Comparison of ENCODE assay signal across 10 cellular contexts in genomic region chr15:63232400-63232799, GRCh38. TPM values are rescaled to one million over a fixed set of nuclear protein-coding genes. Genes with fewer than 3 reads are reported as not detected.
DNase-seq lines count a peak whose midpoint lies in the region; ATAC-seq and TF ChIP-seq lines count a peak whose summit lies in the region.
"Had no signal": no experiment of that assay in that cellular context is flagged by ENCODE, and none has a peak within 500 bp of the region (broad histone marks: within the 10 kb centered on the region; RNA-seq: fewer than 3 reads in every experiment).

No MANE protein-coding gene starts in this region.

- no peak for TF ChIP-seq CTCF in activated B cell treated with CpG ODN at 0.5 μM for 24 hours (IDR thresholded peaks at IDR 0.05)
- no peak for TF ChIP-seq CTCF in ascending aorta (IDR thresholded peaks at IDR 0.05)

- peaks cover 0 to 3% (median 0%) of the 10 kb centered on the region in 8 donors for H3K9me3 Mint-ChIP-seq in CD4-positive, alpha-beta memory T cell
- no peaks in the 10 kb centered on the region for H3K9me3 Mint-ChIP-seq in activated B cell treated with CpG ODN at 0.5 μM for 24 hours
- no peaks in the 10 kb centered on the region for H3K9me3 Mint-ChIP-seq in naive thymus-derived CD4-positive, alpha-beta T cell

- peak overlapping the region; percentile 47 for H3K27ac ChIP-seq in CD4-positive, alpha-beta memory T cell (ENCODE audit: low read depth, low read length)
- H3K27ac ChIP-seq in naive thymus-derived CD4-positive, alpha-beta T cell (ENCODE audit: low read depth, low read length), result peak overlapping the region; percentile 52
- H3K27ac ChIP-seq in ascending aorta, result peak overlapping the region in 1 of 2 donors; percentile 34

- H3K9me3 ChIP-seq in CD4-positive, alpha-beta memory T cell (ENCODE audit: control insufficient read depth in 1 of 2, low read length in 2 of 2), result no peaks in the 10 kb centered on the region
- no peaks in the 10 kb centered on the region for H3K9me3 ChIP-seq in naive thymus-derived CD4-positive, alpha-beta T cell (ENCODE audit: control insufficient read depth in 2 of 3, low read length in 3 of 3)
- H3K9me3 ChIP-seq in ascending aorta, result no peaks in the 10 kb centered on the region

- ATAC-seq in activated B cell treated with CpG ODN at 0.5 μM for 24 hours (ENCODE audit: low read depth), result no peak
- peak; percentile 78 for ATAC-seq in naive thymus-derived CD4-positive, alpha-beta T cell
- ATAC-seq: HCT116 had no signal

- no peaks in the 10 kb centered on the region for H3K36me3 ChIP-seq in CD4-positive, alpha-beta memory T cell (ENCODE audit: insufficient read depth, low read length)
- no peaks in the 10 kb centered on the region for H3K36me3 ChIP-seq in naive thymus-derived CD4-positive, alpha-beta T cell (ENCODE audit: control insufficient read depth in 2 of 3, insufficient read depth in 3 of 3, low read length in 3 of 3)
- peaks cover 0 to 4% of the 10 kb centered on the region in 2 donors for H3K36me3 ChIP-seq in ascending aorta

- no peaks in the 10 kb centered on the region for H3K27me3 Mint-ChIP-seq in CD4-positive, alpha-beta memory T cell
- no peaks in the 10 kb centered on the region for H3K27me3 Mint-ChIP-seq in activated B cell treated with CpG ODN at 0.5 μM for 24 hours
- no peaks in the 10 kb centered on the region for H3K27me3 Mint-ChIP-seq in naive thymus-derived CD4-positive, alpha-beta T cell
- H3K27me3 Mint-ChIP-seq: type B pancreatic cell had no signal

- DNase-seq in CD4-positive, alpha-beta memory T cell, result peak in 4 of 5 donors; percentile 28 to 52 (median 44)
- DNase-seq in HT1080 (ENCODE audit: low read depth) (peak; percentile 48), activated B cell treated with CpG ODN at 0.5 μM for 24 hours (no peak), cerebellum (ENCODE audit: low spot score) (no peak), ascending aorta (ENCODE audit: low spot score in 2 of 2) (no peak), COLO668 (lab: John Stamatoyannopoulos, UW; ENCODE audit: unreplicated experiment) (no peak)
- DNase-seq in naive thymus-derived CD4-positive, alpha-beta T cell, result peak in 7 of 9 donors; percentile 21 to 55 (median 40)
- DNase-seq: activated CD4-positive, alpha-beta T cell treated with anti-CD3 and anti-CD28 coated beads, Interleukin-2, amount 50 U/mL, for 48 hours had no signal

- H3K4me1 Mint-ChIP-seq in CD4-positive, alpha-beta memory T cell, result peaks cover 53 to 78% (median 62%) of the 10 kb centered on the region in 4 donors
- H3K4me1 Mint-ChIP-seq in activated B cell treated with CpG ODN at 0.5 μM for 24 hours, result peaks cover 61% of the 10 kb centered on the region
- peaks cover 22 to 91% (median 86%) of the 10 kb centered on the region in 7 donors for H3K4me1 Mint-ChIP-seq in naive thymus-derived CD4-positive, alpha-beta T cell

- H3K36me3 Mint-ChIP-seq in CD4-positive, alpha-beta memory T cell, result peaks cover 15 to 27% of the 10 kb centered on the region in 2 donors
- peaks cover 36% of the 10 kb centered on the region for H3K36me3 Mint-ChIP-seq in activated B cell treated with CpG ODN at 0.5 μM for 24 hours (ENCODE audit: low read depth)
- peaks cover 6 to 25% (median 6%) of the 10 kb centered on the region in 5 donors for H3K36me3 Mint-ChIP-seq in naive thymus-derived CD4-positive, alpha-beta T cell

- CTCF ChIA-PET in CD4-positive, alpha-beta memory T cell (lab: Charles Lee; ENCODE audit: partially characterized antibody), result interaction anchor here (1.2 to 6.2 kb wide), 4 partner anchors 12 to 202 kb away, joined by 4 to 62 read pairs (median 10); no protein-coding TSS in a partner anchor
- CTCF ChIA-PET in activated B cell treated with CpG ODN at 0.5 μM for 24 hours (lab: Charles Lee), result interaction anchor here (0.6 to 1.7 kb wide), 5 partner anchors 12 to 185 kb away, joined by 3 to 10 read pairs (median 3); no protein-coding TSS in a partner anchor
- CTCF ChIA-PET in naive thymus-derived CD4-positive, alpha-beta T cell (lab: Charles Lee), result interaction anchor here (0.6 to 1.8 kb wide), 6 partner anchors 12 to 903 kb away, joined by 4 to 8 read pairs (median 4); partner anchors contain the start of gene RPS27L

- H3K4me3 ChIP-seq in CD4-positive, alpha-beta memory T cell (ENCODE audit: low read length in 2 of 2), result no peak overlapping the region
- no peak overlapping the region for H3K4me3 ChIP-seq in naive thymus-derived CD4-positive, alpha-beta T cell (ENCODE audit: low read length)
- no peak overlapping the region for H3K4me3 ChIP-seq in ascending aorta

- peak overlapping the region in 7 of 8 donors; percentile 24 to 73 (median 60) for H3K4me3 Mint-ChIP-seq in CD4-positive, alpha-beta memory T cell
- peak overlapping the region; percentile 28 for H3K4me3 Mint-ChIP-seq in activated B cell treated with CpG ODN at 0.5 μM for 24 hours
- peak overlapping the region in 9 of 10 donors; percentile 1 to 73 (median 59) for H3K4me3 Mint-ChIP-seq in naive thymus-derived CD4-positive, alpha-beta T cell
- H3K4me3 Mint-ChIP-seq: type B pancreatic cell had no signal

- peak overlapping the region; percentile 80 to 95 (median 86) for H3K27ac Mint-ChIP-seq in CD4-positive, alpha-beta memory T cell
- peak overlapping the region; percentile 62 for H3K27ac Mint-ChIP-seq in activated B cell treated with CpG ODN at 0.5 μM for 24 hours
- peak overlapping the region; percentile 70 to 92 (median 86) for H3K27ac Mint-ChIP-seq in naive thymus-derived CD4-positive, alpha-beta T cell
- H3K27ac Mint-ChIP-seq: type B pancreatic cell had no signal

- H3K27me3 ChIP-seq in CD4-positive, alpha-beta memory T cell (ENCODE audit: insufficient read depth, low read length), result no peaks in the 10 kb centered on the region
- no peaks in the 10 kb centered on the region for H3K27me3 ChIP-seq in naive thymus-derived CD4-positive, alpha-beta T cell (ENCODE audit: control insufficient read depth in 2 of 2, insufficient read depth in 2 of 2, low read length in 2 of 2)
- H3K27me3 ChIP-seq in ascending aorta, result no peaks in the 10 kb centered on the region

- H3K4me1 ChIP-seq in CD4-positive, alpha-beta memory T cell (ENCODE audit: insufficient read depth, low read length), result peaks cover 77% of the 10 kb centered on the region
- peaks cover 13 to 32% of the 10 kb centered on the region in 2 donors for H3K4me1 ChIP-seq in naive thymus-derived CD4-positive, alpha-beta T cell (ENCODE audit: control insufficient read depth in 2 of 2, insufficient read depth in 2 of 2, low read length in 2 of 2)
- peaks cover 7 to 29% of the 10 kb centered on the region in 2 donors for H3K4me1 ChIP-seq in ascending aorta

- intact Hi-C loops in CD4-positive, alpha-beta memory T cell (cut with micrococcal nuclease), result loop anchor here (1.0 to 2.0 kb wide), 3 partner anchors 20 to 76 kb away; partner anchors contain the start of gene RPS27L
- intact Hi-C loops in activated B cell treated with CpG ODN at 0.5 μM for 24 hours (cut with micrococcal nuclease) (loop anchor here (2.0 to 5.0 kb wide), 2 partner anchors 20 to 40 kb away; no protein-coding TSS in a partner anchor), ascending aorta (cut with DNase I) (no loop called here)
- intact Hi-C loops in naive thymus-derived CD4-positive, alpha-beta T cell (cut with micrococcal nuclease), result loop anchor here (1.0 to 5.0 kb wide), 7 partner anchors 8 to 75 kb away; partner anchors contain the start of genes RPS27L (in 2 of the 2) and APH1B (in 1 of the 2)

- POLR2A ChIA-PET in CD4-positive, alpha-beta memory T cell (lab: Charles Lee; ENCODE audit: partially characterized antibody), result interaction anchor here (0.7 to 11.5 kb wide), 14 partner anchors 11 to 273 kb away, joined by 3 to 161 read pairs (median 4); partner anchors contain the start of genes APH1B, RAB8B, RPS27L and USP3
- POLR2A ChIA-PET in activated B cell treated with CpG ODN at 0.5 μM for 24 hours (lab: Charles Lee), result interaction anchor here (0.6 to 3.9 kb wide), 7 partner anchors 11 to 100 kb away, joined by 3 to 14 read pairs (median 3); partner anchors contain the start of genes APH1B and RPS27L
- POLR2A ChIA-PET in naive thymus-derived CD4-positive, alpha-beta T cell (lab: Charles Lee), result interaction anchor here (0.6 to 2.4 kb wide), 9 partner anchors 14 to 112 kb away, joined by 3 to 18 read pairs (median 5); partner anchors contain the start of gene RPS27L

RNA-seq across cellular contexts. Expression of gene RAB8B, which starts 43.0 kb away (rescaled TPM):
- total RNA-seq in CD4-positive, alpha-beta memory T cell, result 10 to 100 TPM; 86.0 to 86.4 TPM
- 10 to 100 TPM; 35.1 to 58.3 TPM for polyA plus RNA-seq in CD4-positive, alpha-beta memory T cell
- 10.8 and 15.7 TPM in 2 replicates for total RNA-seq in HT1080 (2014; rRNA removed; shearing (Covaris generic))
- 16.8 and 21.3 TPM in 2 replicates for polyA plus RNA-seq in HT1080 (2015; cell fraction: cytosol; rRNA removed)
- 12.8 and 16.7 TPM in 2 replicates for polyA plus RNA-seq in HT1080 (2015; cell fraction: nucleus; rRNA removed)
- total RNA-seq in activated B cell treated with CpG ODN at 0.5 μM for 24 hours (93.1 and 94.4 TPM in 2 replicates), cerebellum (61.5 TPM), ascending aorta (25.1 TPM)
- 100 to 1,000 TPM in 1 of 5 experiments, 10 to 100 TPM in 4; 37.2 to 100 (median 71.3) TPM for total RNA-seq in naive thymus-derived CD4-positive, alpha-beta T cell
- polyA plus RNA-seq in naive thymus-derived CD4-positive, alpha-beta T cell, result 10 to 100 TPM; 30.4 to 32.0 TPM

RNA-seq across cellular contexts. Expression of gene APH1B, which starts 45.0 kb away (rescaled TPM):
- total RNA-seq in CD4-positive, alpha-beta memory T cell, result 10 to 100 TPM; 23.0 to 28.4 TPM
- 10 to 100 TPM; 11.9 to 13.3 TPM for polyA plus RNA-seq in CD4-positive, alpha-beta memory T cell
- total RNA-seq in HT1080 (2014; rRNA removed; shearing (Covaris generic)), result 3.2 and 4.9 TPM in 2 replicates
- 8.0 and 9.0 TPM in 2 replicates for polyA plus RNA-seq in HT1080 (2015; cell fraction: cytosol; rRNA removed)
- 13.8 and 14.4 TPM in 2 replicates for polyA plus RNA-seq in HT1080 (2015; cell fraction: nucleus; rRNA removed)
- total RNA-seq in activated B cell treated with CpG ODN at 0.5 μM for 24 hours (22.1 and 23.7 TPM in 2 replicates), cerebellum (22.2 TPM), ascending aorta (17.0 TPM)
- 10 to 100 TPM in 4 of 5 experiments, 1 to 10 TPM in 1; 9.9 to 29.9 (median 17.6) TPM for total RNA-seq in naive thymus-derived CD4-positive, alpha-beta T cell
- polyA plus RNA-seq in naive thymus-derived CD4-positive, alpha-beta T cell, result 10 to 100 TPM; 10.9 to 11.4 TPM

Comparison
In these comparisons a context has a peak if more than half of its experiments do, and no peak if none do; other contexts are left out.
1. DNase-seq: peak in CD4-positive, alpha-beta memory T cell (4 of 5), HT1080 (single experiment) and naive thymus-derived CD4-positive, alpha-beta T cell (7 of 9); none in activated B cell treated with CpG ODN at 0.5 μM for 24 hours (single experiment), cerebellum (single experiment), ascending aorta (0 of 2) and COLO668 (single experiment).
2. Peak in every context shown above with its lines, with median percentiles within 50 percentile points of each other: H3K27ac Mint-ChIP-seq and H3K4me3 Mint-ChIP-seq.